Comparison of ENCODE assay signal across 1 cellular context in genomic region chr6:104606361-104606760, GRCh38.
TF ChIP-seq lines count a peak whose summit lies in the region.

No MANE protein-coding gene starts in this region.

TF ChIP-seq in WTC11, 78 proteins besides CTCF, POLR2A, EP300 and RAD21 (continued from another document):
- TF ChIP-seq PRDM15 (CRISPR knock-in tag; IDR thresholded peaks at IDR 0.05) (no peak), ETV6 (CRISPR knock-in tag; IDR thresholded peaks at IDR 0.05) (no peak), ATF1 (CRISPR knock-in tag; IDR thresholded peaks at IDR 0.05) (no peak), ZNF396 (CRISPR knock-in tag; IDR thresholded peaks at IDR 0.05; ENCODE audit: borderline replicate concordance) (no peak)
- TF ChIP-seq, protein P1, sequence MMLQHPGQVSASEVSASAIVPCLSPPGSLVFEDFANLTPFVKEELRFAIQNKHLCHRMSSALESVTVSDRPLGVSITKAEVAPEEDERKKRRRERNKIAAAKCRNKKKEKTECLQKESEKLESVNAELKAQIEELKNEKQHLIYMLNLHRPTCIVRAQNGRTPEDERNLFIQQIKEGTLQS (CRISPR knock-in tag; conservative IDR thresholded peaks at IDR 0.05), result no peak
